Comparison of ENCODE assay signal across 22 cellular contexts in genomic region chr13:19952850-19953249, GRCh38.
"Had no signal": no experiment of that assay in that cellular context is flagged by ENCODE, and none has a peak within 500 bp of the region (broad histone marks: within the 10 kb centered on the region; RNA-seq: fewer than 3 reads in every experiment).

No MANE protein-coding gene starts in this region.

- H3K4me3 ChIP-seq: left lung, lower lobe of right lung, mucosa of descending colon, ovary, right atrium auricular region, right lobe of liver, skin epidermis, spleen, suprapubic skin, thoracic aorta, tibial artery, upper lobe of right lung had no signal

- H3K27ac ChIP-seq: left lung, lower lobe of right lung, ovary, right atrium auricular region, right lobe of liver, skin epidermis, spleen, suprapubic skin, thoracic aorta, tibial artery, upper lobe of right lung had no signal

- DNase-seq: hippocampal formation; kidney; left colon; left lung; lower lobe of right lung; midbrain; mucosa of descending colon; naive thymus-derived CD4-positive, alpha-beta T cell; ovary; right lobe of liver; spleen; stimulated activated CD4-positive, alpha-beta T cell treated with anti-CD3 and anti-CD28 coated beads, Interleukin-4, amount 100 ng/mL, for 24 hours; stimulated activated naive CD4-positive, alpha-beta T cell; tibial artery; trophoblast cell; upper lobe of right lung had no signal

- H3K27me3 ChIP-seq: left lung, ovary, right atrium auricular region, right lobe of liver, spleen, suprapubic skin, tibial artery, upper lobe of right lung had no signal

- ATAC-seq: left colon; left lung; lower lobe of right lung; mucosa of descending colon; naive thymus-derived CD4-positive, alpha-beta T cell; natural killer cell treated with Interleukin-12 subunit alpha and Interleukin-12 subunit beta and Interleukin-15 and Interleukin-18, amount 100 ng/mL, for 72 hours; right lobe of liver; stimulated activated effector memory CD8-positive, alpha-beta T cell treated with anti-CD3 and anti-CD28 coated beads, Interleukin-12 subunit alpha, Interleukin-12 subunit beta, amount 100 ng/mL, for 72 hours; upper lobe of right lung had no signal

- H3K36me3 ChIP-seq: left lung, lower lobe of right lung, ovary, right atrium auricular region, right lobe of liver, spleen, suprapubic skin, thoracic aorta, tibial artery, upper lobe of right lung had no signal

- H3K9me3 ChIP-seq: left lung, lower lobe of right lung, mucosa of descending colon, ovary, right atrium auricular region, right lobe of liver, spleen, suprapubic skin, thoracic aorta, tibial artery, upper lobe of right lung had no signal

- H3K4me1 ChIP-seq: left lung, lower lobe of right lung, right atrium auricular region, right lobe of liver, suprapubic skin, tibial artery, upper lobe of right lung had no signal
